In genomic region chr9:121323449-121324151, GRCh38 we compare ENCODE assay signal across 17 cellular contexts. TPM values are rescaled to one million over a fixed set of nuclear protein-coding genes. Genes with fewer than 3 reads are reported as not detected.
DNase-seq lines count a peak whose midpoint lies in the region; ATAC-seq and TF ChIP-seq lines count a peak whose summit lies in the region.
"Had no signal": no experiment of that assay in that cellular context is flagged by ENCODE, and none has a peak within 500 bp of the region (broad histone marks: within the 10 kb centered on the region; RNA-seq: fewer than 3 reads in every experiment).

No MANE protein-coding gene starts in this region.

- intact Hi-C loops in MCF 10A (cut with micrococcal nuclease), result no loop called here
- intact Hi-C loops in mammary epithelial cell (cut with micrococcal nuclease), result no loop called here
- intact Hi-C loops in sigmoid colon (cut with DNase I), result loop anchor here (2.0 kb wide), 1 partner anchor 35 kb away; no protein-coding TSS in a partner anchor
- intact Hi-C loops in uterus (cut with DNase I; ENCODE audit: low total_unique reads), result loop anchor here (10.0 kb wide), 1 partner anchor 51 kb away; the partner anchor contains the start of gene STOM

- H3K27me3 Mint-ChIP-seq in MCF 10A (ENCODE audit: insufficient read depth, unreplicated experiment), result no peaks in the 10 kb centered on the region

- H3K4me1 Mint-ChIP-seq in MCF 10A (ENCODE audit: insufficient read depth, unreplicated experiment), result peaks cover 36% of the 10 kb centered on the region
- H3K4me1 Mint-ChIP-seq: nephron progenitor cell had no signal

- H3K36me3 ChIP-seq in mammary epithelial cell (ENCODE audit: insufficient read depth, low read length) (peaks cover 27% of the 10 kb centered on the region), sigmoid colon (peaks cover 34 to 99% (median 67%) of the 10 kb centered on the region in 4 donors), uterus (no peaks in the 10 kb centered on the region)

- TF ChIP-seq POLR2A in sigmoid colon (IDR thresholded peaks at IDR 0.05), result no peak
- no peak for TF ChIP-seq POLR2A in uterus (IDR thresholded peaks at IDR 0.05)

- H3K9me3 Mint-ChIP-seq in MCF 10A (ENCODE audit: unreplicated experiment), result no peaks in the 10 kb centered on the region
- H3K9me3 Mint-ChIP-seq: nephron progenitor cell had no signal

- POLR2A ChIA-PET in MCF 10A (lab: Yijun Ruan, JAX), result interaction anchor here (0.6 to 6.8 kb wide), 8 partner anchors 9 to 124 kb away, joined by 3 to 96 read pairs (median 5); no protein-coding TSS in a partner anchor

- H3K9ac ChIP-seq in mammary epithelial cell (ENCODE audit: insufficient read depth, low read length), result no peak overlapping the region

- H3K4me3 ChIP-seq in mammary epithelial cell (replicated peaks in 1 of 3; ENCODE audit: insufficient read depth in 1 of 3, low read depth in 2 of 3, low read length in 3 of 3) (no peak overlapping the region), sigmoid colon (no peak overlapping the region), uterus (no peak overlapping the region)

- H3K4me1 ChIP-seq in mammary epithelial cell (ENCODE audit: insufficient read depth, low read length) (peaks cover 27% of the 10 kb centered on the region), sigmoid colon (peaks cover 0 to 79% (median 76%) of the 10 kb centered on the region in 4 donors), uterus (peaks cover 3 to 15% of the 10 kb centered on the region in 2 donors)

- ATAC-seq in HG03135 (IDR thresholded peaks at IDR 0.05; ENCODE audit: unreplicated experiment), result no peak
- ATAC-seq: Panc1 had no signal

- H3K27ac ChIP-seq in mammary epithelial cell (ENCODE audit: insufficient read depth, low read depth, low read length) (no peak overlapping the region), epithelial cell of prostate (peak overlapping the region; percentile 74), sigmoid colon (peak overlapping the region; percentile 91 to 99 (median 94)), uterus (peak overlapping the region; percentile 82 to 98)

- no peaks in the 10 kb centered on the region for H3K9me3 ChIP-seq in mammary epithelial cell (replicated peaks; ENCODE audit: insufficient read depth, low read length)
- no peaks in the 10 kb centered on the region for H3K9me3 ChIP-seq in sigmoid colon
- H3K9me3 ChIP-seq in uterus, result no peaks in the 10 kb centered on the region

- no peaks in the 10 kb centered on the region for H3K79me2 ChIP-seq in mammary epithelial cell (ENCODE audit: insufficient read depth, low read length)

- no peak overlapping the region for H3K4me3 Mint-ChIP-seq in MCF 10A (ENCODE audit: unreplicated experiment)
- H3K4me3 Mint-ChIP-seq: nephron progenitor cell had no signal

- no peaks in the 10 kb centered on the region for H4K20me1 ChIP-seq in mammary epithelial cell (ENCODE audit: insufficient read depth, low read length)

- peaks cover 41% of the 10 kb centered on the region for H3K36me3 Mint-ChIP-seq in MCF 10A (ENCODE audit: insufficient read depth, unreplicated experiment)

- dilution Hi-C loops in mammary epithelial cell (cut with HindIII; ENCODE audit: low sequenced_read_pairs), result no loop called here

- no peak for TF ChIP-seq CTCF in MCF 10A (IDR thresholded peaks at IDR 0.05; ENCODE audit: unreplicated experiment)
- TF ChIP-seq CTCF in mammary epithelial cell (conservative IDR thresholded peaks at IDR 0.05 in 1 of 2, IDR thresholded peaks at IDR 0.05 in 1 of 2; ENCODE audit: extremely low read depth in 1 of 2, insufficient read depth in 1 of 2, low read depth in 1 of 2, low read length in 2 of 2), result no peak
- no peak for TF ChIP-seq CTCF in sigmoid colon (IDR thresholded peaks at IDR 0.05)
- no peak for TF ChIP-seq CTCF in uterus (IDR thresholded peaks at IDR 0.05)

- no peak for DNase-seq in MCF 10A (ENCODE audit: unreplicated experiment)
- DNase-seq in mammary epithelial cell, result no peak
- DNase-seq in epithelial cell of prostate (ENCODE audit: low read depth, low spot score), result no peak
- no peak for DNase-seq in sigmoid colon
- no peak for DNase-seq in uterus
- DNase-seq in medulla oblongata (ENCODE audit: extremely low spot score), result no peak
- no peak for DNase-seq in stimulated activated CD4-positive, alpha-beta T cell treated with anti-CD3 and anti-CD28 coated beads, Interleukin-1b, Interleukin-23, amount 100 ng/mL, for 48 hours
- DNase-seq: activated CD4-positive, alpha-beta T cell treated with anti-CD3 and anti-CD28 coated beads, Interleukin-2, amount 50 U/mL, for 1 hour; activated naive CD4-positive, alpha-beta T cell; activated T-cell treated with anti-CD3 and anti-CD28 coated beads for 4 hours; DMS 273 treated with DMSO at 0.1 percent for 48 hours; mesendoderm; NCI-H2081; NCI-H748 treated with DMSO at 0.1 percent for 48 hours; nephron progenitor cell had no signal

- H2AFZ ChIP-seq in mammary epithelial cell (ENCODE audit: low read depth, low read length), result no peak overlapping the region

- in situ Hi-C loops in mammary epithelial cell (cut with MboI; ENCODE audit: low sequenced_read_pairs in 2 of 2), result loop anchor here (5.0 to 10.0 kb wide), 2 partner anchors 51 to 74 kb away; partner anchors contain the start of gene STOM (in 1 of the 2)

- H3K27ac Mint-ChIP-seq in MCF 10A (ENCODE audit: low read depth, unreplicated experiment), result peak overlapping the region; percentile 100
- H3K27ac Mint-ChIP-seq: nephron progenitor cell had no signal

- CTCF ChIA-PET in MCF 10A (lab: Yijun Ruan, JAX) (interaction anchor here (0.6 to 6.4 kb wide), 7 partner anchors 8 to 110 kb away, joined by 3 to 95 read pairs (median 3); no protein-coding TSS in a partner anchor), mammary epithelial cell (lab: Charles Lee; ENCODE audit: low non-redundant PET) (no interaction called here)

- BruUV-seq in MCF 10A (replicated peaks; lab: Mats Ljungman, UMichigan), result no TSS peak
- no TSS peak for BruUV-seq in mammary epithelial cell (replicated peaks; lab: Mats Ljungman, UMichigan)

- H3K27me3 ChIP-seq in mammary epithelial cell (ENCODE audit: insufficient read depth, low read length) (no peaks in the 10 kb centered on the region), sigmoid colon (no peaks in the 10 kb centered on the region), uterus (no peaks in the 10 kb centered on the region)

- WGBS in mammary epithelial cell (ENCODE audit: low coverage, missing lambda C conversion rate), result 94% methylated on average over 10 of the region's 10 CpGs
- WGBS in sigmoid colon, 2 donors, result 92 to 96% methylated on average over 10 of the region's 10 CpGs

- H3K4me2 ChIP-seq in mammary epithelial cell (ENCODE audit: insufficient read depth, low read depth, low read length), result no peak overlapping the region

- no peak for TF ChIP-seq EP300 in sigmoid colon (IDR thresholded peaks at IDR 0.05)

RNA-seq across cellular contexts. Expression of gene STOM, which starts 46.5 kb away (rescaled TPM):
- total RNA-seq in MCF 10A (2022) (200 and 231 TPM in 2 replicates), mammary epithelial cell (100 to 1,000 TPM in 1 of 2 donors, 10 to 100 TPM in 1; 80.3 to 124 TPM), sigmoid colon (100 to 1,000 TPM; 303 to 609 (median 321) TPM), uterus (100 to 1,000 TPM; 143 to 299 (median 158) TPM)
- polyA plus RNA-seq in mammary epithelial cell (71.7 TPM), sigmoid colon (100 to 1,000 TPM in 1 of 3 donors, 10 to 100 TPM in 2; 22.8 to 140 (median 44.6) TPM)
- 41.9 TPM for polyA minus RNA-seq in mammary epithelial cell

RNA-seq across cellular contexts. Expression of gene GSN, which starts 55.6 kb away (rescaled TPM):
- total RNA-seq in MCF 10A (2022), result 21.9 and 24.9 TPM in 2 replicates
- 100 to 1,000 TPM; 196 to 723 TPM for total RNA-seq in mammary epithelial cell
- 462 TPM for polyA plus RNA-seq in mammary epithelial cell
- polyA minus RNA-seq in mammary epithelial cell, result 325 TPM
- total RNA-seq in sigmoid colon, result 1,000 to 10,000 TPM; 1,610 to 2,826 (median 1,919) TPM
- polyA plus RNA-seq in sigmoid colon, result 100 to 1,000 TPM; 333 to 617 (median 497) TPM
- 1,000 to 10,000 TPM in 2 of 4 donors, 100 to 1,000 TPM in 2; 567 to 1,619 (median 884) TPM for total RNA-seq in uterus

Comparison
In these comparisons a context has a peak if more than half of its experiments do, and no peak if none do; other contexts are left out.
1. intact Hi-C loops: an anchor here in sigmoid colon (2.0 kb wide) and uterus (10.0 kb wide); none called in MCF 10A and mammary epithelial cell.